ENCODE assay signal across 24 cellular contexts in genomic region chr12:103457471-103457870, GRCh38. TPM values are rescaled to one million over a fixed set of nuclear protein-coding genes. Genes with fewer than 3 reads are reported as not detected.
"Had no signal": no experiment of that assay in that cellular context is flagged by ENCODE, and none has a peak within 500 bp of the region (broad histone marks: within the 10 kb centered on the region; RNA-seq: fewer than 3 reads in every experiment).

No MANE protein-coding gene starts in this region.

- H3K36me3 Mint-ChIP-seq: natural killer cell; stimulated activated effector memory CD8-positive, alpha-beta T cell treated with anti-CD3 and anti-CD28 coated beads, Interleukin-12 subunit alpha, Interleukin-12 subunit beta, amount 100 ng/mL, for 72 hours; type B pancreatic cell had no signal

- H3K27me3 Mint-ChIP-seq: type B pancreatic cell had no signal

- H3K27ac Mint-ChIP-seq: natural killer cell; stimulated activated effector memory CD8-positive, alpha-beta T cell treated with anti-CD3 and anti-CD28 coated beads, Interleukin-12 subunit alpha, Interleukin-12 subunit beta, amount 100 ng/mL, for 72 hours; type B pancreatic cell had no signal

- H3K4me3 Mint-ChIP-seq: natural killer cell; neural crest cell; stimulated activated effector memory CD8-positive, alpha-beta T cell treated with anti-CD3 and anti-CD28 coated beads, Interleukin-12 subunit alpha, Interleukin-12 subunit beta, amount 100 ng/mL, for 72 hours; type B pancreatic cell had no signal

- H3K4me2 ChIP-seq: hepatocyte had no signal

- H3K36me3 ChIP-seq: ovary, suprapubic skin, thyroid gland had no signal

- H2AFZ ChIP-seq: hepatocyte had no signal

- H3K27me3 ChIP-seq: hepatocyte, ovary, suprapubic skin, thyroid gland had no signal

- H3K79me2 ChIP-seq: hepatocyte had no signal

- DNase-seq: effector CD4-positive, alpha-beta T cell; head of caudate nucleus; kidney; left cardiac atrium; left ventricle myocardium superior; natural killer cell; ovary; right cardiac atrium; stimulated activated CD4-positive, alpha-beta T cell treated with anti-CD3 and anti-CD28 coated beads, Interleukin-4, amount 100 ng/mL, for 1 hour; stimulated activated CD8-positive, alpha-beta memory T cell treated with anti-CD3 and anti-CD28 coated beads, Interleukin-4, amount 100 ng/mL, for 48 hours; stimulated activated naive CD8-positive, alpha-beta T cell treated with anti-CD3 and anti-CD28 coated beads, Interleukin-15, Interleukin-2, amounts not matched to agents 100 U/mL and 50 U/mL, for 24 hours; thyroid gland had no signal

- H3K4me1 ChIP-seq: suprapubic skin, thyroid gland had no signal

- H3K9me3 ChIP-seq: ovary, suprapubic skin, thyroid gland had no signal

- H3K4me3 ChIP-seq: coronary artery, hepatocyte, lung, ovary, suprapubic skin, thyroid gland had no signal

- H3K27ac ChIP-seq: coronary artery, hepatocyte, ovary, suprapubic skin, thyroid gland had no signal

- H3K4me1 Mint-ChIP-seq: neural crest cell had no signal

- FAIRE-seq: kidney, urothelium cell line had no signal

- ATAC-seq: left cardiac atrium; left ventricle myocardium superior; natural killer cell; right cardiac atrium; stimulated activated effector memory CD8-positive, alpha-beta T cell treated with anti-CD3 and anti-CD28 coated beads, Interleukin-12 subunit alpha, Interleukin-12 subunit beta, amount 100 ng/mL, for 72 hours; stimulated activated naive CD8-positive, alpha-beta T cell treated with anti-CD3 and anti-CD28 coated beads, Interleukin-15, Interleukin-2, amounts not matched to agents 100 U/mL and 50 U/mL, for 24 hours had no signal

- H3K9me3 Mint-ChIP-seq: neural crest cell had no signal

RNA-seq across cellular contexts. Expression of gene C12orf42, which starts 38.3 kb away (rescaled TPM):
- total RNA-seq: dermis microvascular lymphatic vessel endothelial cell, hepatocyte, left cardiac atrium, left ventricle myocardium superior, lung, mesenteric fat pad, neural crest cell, ovary, posterior vena cava, right cardiac atrium, suprapubic skin, thyroid gland had no signal
- polyA plus RNA-seq: esophagus, hepatocyte, ovary, right cardiac atrium had no signal
